11 cellular contexts compared by ENCODE assay signal in the genomic region with DNA sequence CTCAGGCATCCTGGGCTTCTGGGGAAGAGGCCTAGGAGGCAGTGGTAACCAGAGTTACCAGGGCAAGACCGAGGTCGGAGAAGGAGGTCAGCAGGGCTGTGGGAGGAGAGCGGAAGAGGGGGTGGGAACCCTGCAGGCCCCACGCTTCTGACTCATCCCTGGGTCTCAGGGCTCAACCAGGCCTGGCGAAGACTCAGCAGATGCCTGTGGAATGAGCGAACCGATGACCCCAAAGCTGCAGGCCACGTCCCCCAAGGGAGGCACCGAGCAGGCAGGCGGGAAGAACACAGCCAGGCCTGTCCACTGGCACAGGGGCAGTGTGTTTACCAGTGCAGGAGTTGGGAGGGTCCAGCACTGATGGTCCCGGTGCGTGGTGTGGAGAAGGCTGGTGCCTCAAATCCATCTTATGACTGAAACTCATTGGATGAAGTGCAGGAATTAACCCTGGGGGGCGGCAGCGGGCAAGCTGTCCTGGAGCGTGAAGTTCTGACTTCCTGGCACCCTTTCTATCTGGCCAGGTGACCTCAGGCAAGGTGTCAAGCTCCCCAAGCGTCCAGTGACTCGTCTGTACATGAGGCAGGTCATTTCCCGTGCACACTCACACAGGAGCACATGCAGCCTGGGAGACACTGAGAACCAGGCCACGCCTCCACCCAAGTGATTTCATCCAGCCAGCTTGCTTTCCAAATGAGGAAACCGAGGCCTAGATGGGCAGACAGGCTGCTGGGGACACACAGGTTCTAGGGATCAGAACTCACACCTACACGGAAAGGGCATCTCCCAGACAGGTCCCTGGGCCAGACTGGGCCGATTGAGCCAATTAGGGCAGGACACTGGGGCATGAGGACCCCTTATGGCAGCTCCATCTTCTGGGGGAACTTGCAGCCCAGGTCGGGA.
DNase-seq lines count a peak whose midpoint lies in the region; ATAC-seq and TF ChIP-seq lines count a peak whose summit lies in the region.
"Had no signal": no experiment of that assay in that cellular context is flagged by ENCODE, and none has a peak within 500 bp of the region (broad histone marks: within the 10 kb centered on the region; RNA-seq: fewer than 3 reads in every experiment).

No MANE protein-coding gene starts in this region.

- H3K27ac ChIP-seq in brain microvascular endothelial cell: peak overlapping the region; percentile 91
- H3K27ac ChIP-seq in skeletal muscle tissue (ENCODE audit: low read depth, low read length): peak overlapping the region; percentile 82

- DNase-seq in GM04504 (ENCODE audit: low read depth) (peak; percentile 99), brain microvascular endothelial cell (peak; percentile 97), kidney tubule cell (ENCODE audit: low spot score) (peak; percentile 93), SW 1271 (lab: John Stamatoyannopoulos, UW) (no peak), NCI-H446 (lab: John Stamatoyannopoulos, UW) (no peak), AML-193 (lab: John Stamatoyannopoulos, UW) (no peak)
- DNase-seq: activated CD8-positive, alpha-beta T cell treated with anti-CD3 and anti-CD28 coated beads, Interleukin-2, amount 10 ng/mL, durations not matched to agents 7 days and 5 days; PC-3 had no signal

- H3K27me3 ChIP-seq in brain microvascular endothelial cell (replicated peaks) (no peaks in the 10 kb centered on the region), skeletal muscle tissue (ENCODE audit: control insufficient read depth in 3 of 3, insufficient read depth in 3 of 3, low read length in 3 of 3) (peaks cover 0 to 2% (median 0%) of the 10 kb centered on the region in 3 donors)

- no peak for TF ChIP-seq CTCF in brain microvascular endothelial cell (IDR thresholded peaks at IDR 0.05; ENCODE audit: low read depth, low read length, missing control alignments)

- no peak for ATAC-seq in HG03521 (IDR thresholded peaks at IDR 0.05; ENCODE audit: unreplicated experiment)
- ATAC-seq: activated CD8-positive, alpha-beta T cell treated with anti-CD3 and anti-CD28 coated beads, Interleukin-2, amount 10 ng/mL, durations not matched to agents 7 days and 5 days; PC-3 had no signal

- in situ Hi-C loops in brain microvascular endothelial cell (cut with HindIII; ENCODE audit: low pct_ligation_motif_present, low sequenced_read_pairs): no loop called here

- H3K4me3 ChIP-seq in brain microvascular endothelial cell (ENCODE audit: low read depth, low read length) (no peak overlapping the region), skeletal muscle tissue (ENCODE audit: low read length in 3 of 3) (peak overlapping the region in 1 of 3 donors; percentile 6)

- no peaks in the 10 kb centered on the region for H3K9me3 ChIP-seq in skeletal muscle tissue (ENCODE audit: control insufficient read depth in 3 of 3, low read length in 3 of 3)

- peak overlapping the region; percentile 44 to 50 (median 45) for H3K9ac ChIP-seq in skeletal muscle tissue (ENCODE audit: low read depth in 1 of 3, low read length in 3 of 3)
- H3K9ac ChIP-seq: parathyroid adenoma had no signal

- peaks cover 36 to 52% (median 45%) of the 10 kb centered on the region in 3 donors for H3K4me1 ChIP-seq in skeletal muscle tissue (ENCODE audit: control insufficient read depth in 3 of 3, insufficient read depth in 3 of 3, low read length in 3 of 3)
- H3K4me1 ChIP-seq: parathyroid adenoma had no signal

- H3K36me3 ChIP-seq in brain microvascular endothelial cell (replicated peaks) (peaks cover 5% of the 10 kb centered on the region), skeletal muscle tissue (ENCODE audit: control insufficient read depth in 3 of 3, insufficient read depth in 3 of 3, low read length in 3 of 3) (no peaks in the 10 kb centered on the region)

Comparison
In these comparisons a context has a peak if more than half of its experiments do, and no peak if none do; other contexts are left out.
1. DNase-seq: peak in GM04504 (single experiment), brain microvascular endothelial cell (single experiment) and kidney tubule cell (single experiment); none in SW 1271 (0 of 2), NCI-H446 (0 of 2) and AML-193 (0 of 2).